18 cellular contexts compared by ENCODE assay signal in the genomic region with DNA sequence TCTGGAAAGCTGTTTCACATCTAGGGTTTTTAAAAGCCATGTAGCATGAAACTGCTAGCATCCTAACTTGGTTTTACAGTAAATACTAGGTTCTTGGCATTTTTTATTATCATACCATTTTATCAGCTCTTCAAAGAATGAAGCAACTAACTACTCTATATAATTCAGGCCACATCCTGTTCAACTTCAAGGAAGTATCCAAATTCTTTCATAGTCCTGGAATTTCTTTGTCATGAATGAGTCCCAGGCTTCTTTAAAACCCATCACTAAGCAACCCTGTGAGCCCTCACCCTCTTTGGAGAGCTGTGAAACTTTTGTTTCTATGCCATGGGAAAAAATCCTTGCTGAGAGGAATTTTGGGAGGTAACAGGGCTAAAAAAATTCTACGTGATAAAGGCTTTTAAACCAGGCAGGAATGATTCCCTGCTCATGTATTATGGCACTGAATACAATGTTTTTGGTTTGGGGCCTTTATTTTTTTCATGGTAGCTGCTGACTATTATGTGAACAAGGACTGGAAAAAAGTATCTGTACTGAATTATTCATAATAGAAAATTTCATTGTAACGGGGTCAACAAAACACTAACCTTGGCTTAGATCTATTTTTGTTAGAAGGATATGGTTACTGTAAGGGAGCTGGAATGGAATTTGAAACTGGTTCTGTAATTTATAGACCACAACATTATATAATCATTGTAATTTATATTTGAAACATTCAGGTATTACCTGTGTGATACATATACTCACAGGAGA.
DNase-seq lines count a peak whose midpoint lies in the region; ATAC-seq and TF ChIP-seq lines count a peak whose summit lies in the region.
"Had no signal": no experiment of that assay in that cellular context is flagged by ENCODE, and none has a peak within 500 bp of the region (broad histone marks: within the 10 kb centered on the region; RNA-seq: fewer than 3 reads in every experiment).

No MANE protein-coding gene starts in this region.

- no peak overlapping the region for H3K4me3 ChIP-seq in AG10803 (ENCODE audit: low read length)
- H3K4me3 ChIP-seq: dorsolateral prefrontal cortex, hepatocyte, skin epidermis, tibial nerve had no signal

- DNase-seq in AG10803 (ENCODE audit: low read depth) (peak; percentile 92), LHCN-M2 (ENCODE audit: low read depth) (peak; percentile 80), dermis microvascular lymphatic vessel endothelial cell (ENCODE audit: low read depth in 2 of 2) (peak; percentile 33 to 65), lung microvascular endothelial cell (ENCODE audit: low read depth in 2 of 2) (peak; percentile 69 to 84), SIG-M5 (lab: John Stamatoyannopoulos, UW) (no peak), NCI-H446 (lab: John Stamatoyannopoulos, UW) (no peak), HT-29 (ENCODE audit: low spot score) (no peak)
- DNase-seq: activated CD8-positive, alpha-beta memory T cell treated with anti-CD3 and anti-CD28 coated beads for 24 hours; dorsolateral prefrontal cortex; NCI-H1930; NK-92 treated with Interleukin-12 subunit alpha and Interleukin-12 subunit beta, amount 100 ng/mL, for 24 hours; T-helper 17 cell had no signal

- no peak for TF ChIP-seq CTCF in AG10803 (conservative IDR thresholded peaks at IDR 0.05; ENCODE audit: low read length)

- ATAC-seq in HG03432 (IDR thresholded peaks at IDR 0.05; ENCODE audit: unreplicated experiment), result no peak
- ATAC-seq: activated naive CD4-positive, alpha-beta T cell treated with anti-CD3 and anti-CD28 coated beads, Interleukin-2, amount 50 U/mL, for 72 hours; HepG2; T-helper 17 cell had no signal

Comparison
In these comparisons a context has a peak if more than half of its experiments do, and no peak if none do; other contexts are left out.
1. DNase-seq: peak in AG10803 (single experiment), LHCN-M2 (single experiment), dermis microvascular lymphatic vessel endothelial cell (2 of 2) and lung microvascular endothelial cell (2 of 2); none in SIG-M5 (single experiment), NCI-H446 (0 of 2) and HT-29 (single experiment).